ENCODE assay signal across 11 cellular contexts in genomic region chr1:2242814-2243725, GRCh38. TPM values are rescaled to one million over a fixed set of nuclear protein-coding genes. Genes with fewer than 3 reads are reported as not detected.
A peak's percentile ranks its signal among the peaks of the same experiment; 100 is the strongest.
DNase-seq lines count a peak whose midpoint lies in the region; ATAC-seq and TF ChIP-seq lines count a peak whose summit lies in the region.
"Had no signal": no experiment of that assay in that cellular context is flagged by ENCODE, and none has a peak within 500 bp of the region (broad histone marks: within the 10 kb centered on the region; RNA-seq: fewer than 3 reads in every experiment).

No MANE protein-coding gene starts in this region.

- H3K9me3 ChIP-seq in adrenal gland (replicated peaks in 1 of 3) (no peaks in the 10 kb centered on the region), skeletal muscle satellite cell (replicated peaks; ENCODE audit: low read length) (no peaks in the 10 kb centered on the region)
- H3K9me3 ChIP-seq: thyroid gland had no signal

- H3K9ac ChIP-seq in skeletal muscle satellite cell (ENCODE audit: low read depth, low read length): no peak overlapping the region

- no peak for TF ChIP-seq CTCF in adrenal gland (IDR thresholded peaks at IDR 0.05)

- H3K4me1 ChIP-seq in adrenal gland (replicated peaks in 1 of 2): peaks cover 33 to 63% of the 10 kb centered on the region in 2 donors
- H3K4me1 ChIP-seq in skeletal muscle satellite cell (ENCODE audit: control insufficient read depth, insufficient read depth, low read length): peaks cover 62% of the 10 kb centered on the region

- no peak overlapping the region for H3K4me3 ChIP-seq in adrenal gland
- H3K4me3 ChIP-seq in skeletal muscle satellite cell (ENCODE audit: low read length): no peak overlapping the region
- H3K4me3 ChIP-seq: thyroid gland had no signal

- no peak for DNase-seq in activated CD4-positive, CD25-positive, alpha-beta regulatory T cell treated with anti-CD3 and anti-CD28 coated beads, Interleukin-2, amount 50 U/mL, for 72 hours
- DNase-seq in adrenal gland: peak in 5 of 7 donors; percentile 31 to 75 (median 51)
- DNase-seq in left lobe of liver (ENCODE audit: low spot score): peak; percentile 80
- DNase-seq in T1000 (lab: John Stamatoyannopoulos, UW): no peak
- no peak for DNase-seq in central memory CD4-positive, alpha-beta T cell
- DNase-seq: activated CD4-positive, alpha-beta T cell treated with anti-CD3 and anti-CD28 coated beads, Interleukin-2, amount 50 U/mL, for 1 hour; NCI-H774 had no signal

- peak; percentile 44 to 52 for ATAC-seq in activated CD4-positive, CD25-positive, alpha-beta regulatory T cell treated with anti-CD3 and anti-CD28 coated beads, Interleukin-2, amount 50 U/mL, for 24 hours
- ATAC-seq in left lobe of liver: peak; percentile 45
- no peak for ATAC-seq in GM21737 (IDR thresholded peaks at IDR 0.05; ENCODE audit: unreplicated experiment)

- H3K36me3 ChIP-seq in adrenal gland (replicated peaks in 1 of 2) (no peaks in the 10 kb centered on the region), skeletal muscle satellite cell (ENCODE audit: insufficient read depth, low read length) (peaks cover 15% of the 10 kb centered on the region)
- H3K36me3 ChIP-seq: thyroid gland had no signal

- peak overlapping the region in 1 of 5 donors; percentile 21 for H3K27ac ChIP-seq in adrenal gland
- H3K27ac ChIP-seq: thyroid gland had no signal

- no peak for TF ChIP-seq POLR2A in adrenal gland (IDR thresholded peaks at IDR 0.05)

- intact Hi-C loops in adrenal gland (cut with DNase I): no loop called here

- peak overlapping the region; percentile 5 for H3K4me2 ChIP-seq in skeletal muscle satellite cell (ENCODE audit: low read length)

- H3K27me3 ChIP-seq in adrenal gland: no peaks in the 10 kb centered on the region
- no peaks in the 10 kb centered on the region for H3K27me3 ChIP-seq in skeletal muscle satellite cell (ENCODE audit: control insufficient read depth, insufficient read depth, low read length)
- H3K27me3 ChIP-seq: thyroid gland had no signal

- WGBS in adrenal gland, 4 donors: 66 to 80% (median 70%) methylated on average over 25 to 33 of the region's 33 CpGs

RNA-seq across cellular contexts. Expression of gene SKI, which starts 15.0 kb away (rescaled TPM):
- total RNA-seq in adrenal gland (10 to 100 TPM; 30.6 to 53.6 (median 43.7) TPM), left lobe of liver (38.8 TPM)
- polyA plus RNA-seq in adrenal gland: 10 to 100 TPM in 2 of 3 donors, 1 to 10 TPM in 1; 9.4 to 21.2 (median 10.8) TPM
- total RNA-seq in skeletal muscle satellite cell (2012; rRNA removed): 16.7 and 24.0 TPM in 2 replicates

RNA-seq across cellular contexts. Expression of gene FAAP20, which starts 48.5 kb away (rescaled TPM):
- total RNA-seq in adrenal gland (100 to 1,000 TPM in 1 of 8 donors, 10 to 100 TPM in 7; 26.4 to 106 (median 62.0) TPM), left lobe of liver (24.8 TPM)
- polyA plus RNA-seq in adrenal gland: 100 to 1,000 TPM in 2 of 3 donors, 1 to 10 TPM in 1; 2.7 to 185 (median 160) TPM
- 14.2 and 22.3 TPM in 2 replicates for total RNA-seq in skeletal muscle satellite cell (2012; rRNA removed)

Comparison
In these comparisons a context has a peak if more than half of its experiments do, and no peak if none do; other contexts are left out.
1. DNase-seq: peak in adrenal gland (5 of 7) and left lobe of liver (single experiment); none in activated CD4-positive, CD25-positive, alpha-beta regulatory T cell treated with anti-CD3 and anti-CD28 coated beads, Interleukin-2, amount 50 U/mL, for 72 hours (single experiment), T1000 (single experiment) and central memory CD4-positive, alpha-beta T cell (single experiment).